ENCODE assay signal across 30 cellular contexts in the genomic region with DNA sequence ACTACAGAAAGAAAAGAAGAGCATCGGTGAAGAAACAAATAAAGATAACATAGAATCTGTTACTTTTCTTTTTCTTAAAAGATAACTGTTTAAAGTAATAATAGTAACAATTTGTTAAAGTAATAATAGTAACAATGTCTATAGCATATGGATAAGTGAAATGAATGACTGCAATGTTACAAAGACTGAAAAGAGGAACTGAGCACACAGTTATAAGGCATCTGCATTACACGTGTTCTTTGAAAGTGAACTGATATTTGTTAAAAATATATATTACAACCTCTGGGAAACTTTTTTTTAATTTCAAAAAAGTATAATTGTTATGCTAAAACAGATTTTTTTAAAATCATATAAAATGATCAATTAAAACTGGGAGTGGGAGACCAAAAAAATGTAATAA.
DNase-seq lines count a peak whose midpoint lies in the region; ATAC-seq and TF ChIP-seq lines count a peak whose summit lies in the region.
"Had no signal": no experiment of that assay in that cellular context is flagged by ENCODE, and none has a peak within 500 bp of the region (broad histone marks: within the 10 kb centered on the region; RNA-seq: fewer than 3 reads in every experiment).

No MANE protein-coding gene starts in this region.

- no peak overlapping the region for H3K4me3 ChIP-seq in endodermal cell (ENCODE audit: low read length)
- H3K4me3 ChIP-seq: esophagus muscularis mucosa, gastroesophageal sphincter, neural progenitor cell, psoas muscle, upper lobe of left lung had no signal

- H3K4me3 Mint-ChIP-seq in stimulated activated naive B cell treated with anti-CD40 and anti-IgM and Interleukin-4, amounts not matched to agents 10 μg/mL and 1 μg/mL and 100 μg/mL, for 72 hours: no peak overlapping the region
- no peak overlapping the region for H3K4me3 Mint-ChIP-seq in endodermal cell
- H3K4me3 Mint-ChIP-seq: activated CD4-positive, alpha-beta memory T cell treated with anti-CD3 and anti-CD28 coated beads for 36 hours; brain; neural progenitor cell; T-helper 2 cell treated with Interferon-gamma antibody and Interleukin-4, amounts not matched to agents 5 μg/mL and 100 μg/mL, for 36 hours had no signal

- DNase-seq in SKM-1 treated with dmso at 0.1 percent for 144 hours (lab: John Stamatoyannopoulos, UW; ENCODE audit: unreplicated experiment) (peak; percentile 1), SKM-1 (lab: John Stamatoyannopoulos, UW; ENCODE audit: unreplicated experiment) (no peak), NAMALWA (ENCODE audit: low spot score) (peak; percentile 21), NCI-H446 treated with DMSO at 0.1 percent for 48 hours (lab: John Stamatoyannopoulos, UW) (no peak), DMS 273 (lab: John Stamatoyannopoulos, UW; ENCODE audit: unreplicated experiment) (no peak), endodermal cell (no peak)
- DNase-seq in stimulated activated naive B cell treated with anti-CD40 and anti-IgM and Interleukin-4, amounts not matched to agents 10 μg/mL and 1 μg/mL and 100 μg/mL, for 72 hours: no peak
- DNase-seq: 8988T; activated CD4-positive, alpha-beta memory T cell treated with anti-CD3 and anti-CD28 coated beads for 36 hours; activated CD4-positive, CD25-positive, alpha-beta regulatory T cell; activated effector memory CD4-positive, alpha-beta T cell treated with anti-CD3 and anti-CD28 coated beads, Interleukin-2, amount 50 U/mL, for 16 hours; BE2C; COR-L47; effector CD8-positive, alpha-beta T cell; GOT3; islet precursor cell; Kasumi-1; NCI-H1417 treated with DMSO at 0.1 percent for 48 hours; NCI-H2107; NCI-H510A treated with DMSO at 0.1 percent for 48 hours; NK-92 treated with Interleukin-12 subunit alpha and Interleukin-12 subunit beta, amount 100 ng/mL, for 24 hours; psoas muscle; SK-N-SH; upper lobe of left lung had no signal

- H3K4me1 Mint-ChIP-seq in stimulated activated naive B cell treated with anti-CD40 and anti-IgM and Interleukin-4, amounts not matched to agents 10 μg/mL and 1 μg/mL and 100 μg/mL, for 72 hours: no peaks in the 10 kb centered on the region
- H3K4me1 Mint-ChIP-seq in endodermal cell: no peaks in the 10 kb centered on the region
- H3K4me1 Mint-ChIP-seq: brain, neural progenitor cell had no signal

- ATAC-seq in HG03095 (IDR thresholded peaks at IDR 0.05; ENCODE audit: unreplicated experiment): peak; percentile 54
- peak; percentile 61 to 64 for ATAC-seq in stimulated activated naive B cell treated with anti-CD40 and anti-IgM and Interleukin-4, amounts not matched to agents 10 μg/mL and 1 μg/mL and 100 μg/mL, for 72 hours (replicated peaks)
- ATAC-seq: gastroesophageal sphincter, psoas muscle had no signal

- no peak for TF ChIP-seq CTCF in endodermal cell (conservative IDR thresholded peaks at IDR 0.05)

- H3K27ac ChIP-seq in endodermal cell (ENCODE audit: low read depth, low read length): no peak overlapping the region
- H3K27ac ChIP-seq: esophagus muscularis mucosa, gastroesophageal sphincter, neural progenitor cell, psoas muscle, upper lobe of left lung had no signal

- H3K36me3 ChIP-seq in endodermal cell (ENCODE audit: control insufficient read depth, insufficient read depth, low read length): no peaks in the 10 kb centered on the region
- H3K36me3 ChIP-seq: BE2C, esophagus muscularis mucosa, gastroesophageal sphincter, neural progenitor cell, upper lobe of left lung had no signal

- H3K9me3 ChIP-seq in endodermal cell (ENCODE audit: control insufficient read depth, low read length): peaks cover 21% of the 10 kb centered on the region
- H3K9me3 ChIP-seq: BE2C had no signal

- no peaks in the 10 kb centered on the region for H3K36me3 Mint-ChIP-seq in stimulated activated naive B cell treated with anti-CD40 and anti-IgM and Interleukin-4, amounts not matched to agents 10 μg/mL and 1 μg/mL and 100 μg/mL, for 72 hours
- H3K36me3 Mint-ChIP-seq in endodermal cell (ENCODE audit: low read depth): no peaks in the 10 kb centered on the region
- H3K36me3 Mint-ChIP-seq: activated CD4-positive, alpha-beta memory T cell treated with anti-CD3 and anti-CD28 coated beads for 36 hours; brain; neural progenitor cell had no signal

- no peak overlapping the region for H3K27ac Mint-ChIP-seq in stimulated activated naive B cell treated with anti-CD40 and anti-IgM and Interleukin-4, amounts not matched to agents 10 μg/mL and 1 μg/mL and 100 μg/mL, for 72 hours
- no peak overlapping the region for H3K27ac Mint-ChIP-seq in endodermal cell
- H3K27ac Mint-ChIP-seq: activated CD4-positive, alpha-beta memory T cell treated with anti-CD3 and anti-CD28 coated beads for 36 hours; brain; neural progenitor cell; T-helper 2 cell treated with Interferon-gamma antibody and Interleukin-4, amounts not matched to agents 5 μg/mL and 100 μg/mL, for 36 hours had no signal

- H3K27me3 ChIP-seq in endodermal cell (ENCODE audit: control insufficient read depth, insufficient read depth, low read length, poor library complexity, severe bottlenecking): no peaks in the 10 kb centered on the region
- H3K27me3 ChIP-seq: BE2C, esophagus muscularis mucosa, gastroesophageal sphincter, neural progenitor cell, upper lobe of left lung had no signal

- peaks cover 10 to 14% of the 10 kb centered on the region in 2 donors for H3K9me3 Mint-ChIP-seq in stimulated activated naive B cell treated with anti-CD40 and anti-IgM and Interleukin-4, amounts not matched to agents 10 μg/mL and 1 μg/mL and 100 μg/mL, for 72 hours
- peaks cover 19% of the 10 kb centered on the region for H3K9me3 Mint-ChIP-seq in endodermal cell
- H3K9me3 Mint-ChIP-seq: T-helper 2 cell treated with Interferon-gamma antibody and Interleukin-4, amounts not matched to agents 5 μg/mL and 100 μg/mL, for 36 hours had no signal

- H3K4me1 ChIP-seq in endodermal cell (ENCODE audit: control insufficient read depth, insufficient read depth, low read length): no peaks in the 10 kb centered on the region
- H3K4me1 ChIP-seq: BE2C, esophagus muscularis mucosa, gastroesophageal sphincter, neural progenitor cell, psoas muscle, upper lobe of left lung had no signal

- WGBS in endodermal cell (ENCODE audit: insufficient coverage in 1 of 2, insufficient read length in 1 of 2), 2 experiments: 93% methylated on average over 2 of the region's 2 CpGs; no CpG with 5 or more reads in 1 of the 2 experiments

- H3K9ac ChIP-seq in endodermal cell (ENCODE audit: extremely low read depth, low read length, poor library complexity, severe bottlenecking): no peak overlapping the region
- H3K9ac ChIP-seq: neural progenitor cell, SK-N-SH had no signal

- peaks cover 6 to 9% of the 10 kb centered on the region in 2 donors for H3K27me3 Mint-ChIP-seq in stimulated activated naive B cell treated with anti-CD40 and anti-IgM and Interleukin-4, amounts not matched to agents 10 μg/mL and 1 μg/mL and 100 μg/mL, for 72 hours
- H3K27me3 Mint-ChIP-seq in endodermal cell (ENCODE audit: insufficient read depth): no peaks in the 10 kb centered on the region
- H3K27me3 Mint-ChIP-seq: activated CD4-positive, alpha-beta memory T cell treated with anti-CD3 and anti-CD28 coated beads for 36 hours had no signal

Comparison
In these comparisons a context has a peak if more than half of its experiments do, and no peak if none do; other contexts are left out.
1. DNase-seq: peak in SKM-1 treated with dmso at 0.1 percent for 144 hours (single experiment) and NAMALWA (single experiment); none in SKM-1 (single experiment), stimulated activated naive B cell treated with anti-CD40 and anti-IgM and Interleukin-4, amounts not matched to agents 10 μg/mL and 1 μg/mL and 100 μg/mL, for 72 hours (single experiment), NCI-H446 treated with DMSO at 0.1 percent for 48 hours (single experiment), DMS 273 (single experiment) and endodermal cell (single experiment).